Comparison of ENCODE assay signal across 1 cellular context in genomic region chr18:52288403-52289004, GRCh38.
TF ChIP-seq lines count a peak whose summit lies in the region.

No MANE protein-coding gene starts in this region.

TF ChIP-seq in K562, 482 proteins besides CTCF, POLR2A, EP300 and RAD21 (continued from another document):
- TF ChIP-seq MITF (IDR thresholded peaks at IDR 0.05), result no peak
- TF ChIP-seq ZC3H8 (IDR thresholded peaks at IDR 0.05), result no peak
- no peak for TF ChIP-seq ZNF41 (CRISPR knock-in tag; conservative IDR thresholded peaks at IDR 0.05)
- no peak for TF ChIP-seq SNIP1 (IDR thresholded peaks at IDR 0.05; ENCODE audit: low read depth)
TF ChIP-seq in K562: peak in this region for 0.
